Comparison of ENCODE assay signal across 36 cellular contexts in the genomic region with DNA sequence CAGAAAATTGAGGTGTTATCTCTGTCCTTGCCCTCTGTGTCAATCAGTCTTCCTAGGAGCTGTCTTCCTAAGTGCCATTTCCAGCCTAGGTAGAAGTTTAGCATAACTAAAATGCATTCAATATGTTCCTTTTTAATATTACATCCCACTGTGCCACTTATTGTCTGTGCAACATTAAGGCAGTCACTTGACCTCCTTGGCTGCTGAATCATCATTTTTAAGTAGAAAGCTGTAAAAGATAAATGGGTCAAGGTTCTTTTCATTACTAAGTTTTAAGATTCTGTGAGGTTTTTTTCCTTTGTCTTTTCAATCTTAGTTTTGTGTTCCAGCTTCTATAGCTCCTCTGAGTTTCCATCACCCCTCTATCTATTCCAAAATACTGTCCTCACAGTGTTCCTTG.
"Had no signal": no experiment of that assay in that cellular context is flagged by ENCODE, and none has a peak within 500 bp of the region (broad histone marks: within the 10 kb centered on the region; RNA-seq: fewer than 3 reads in every experiment).

No MANE protein-coding gene starts in this region.

- H3K4me3 ChIP-seq: MG63 had no signal

- DNase-seq: Karpas-422, Kasumi-1, MG63, MM.1S, MV-4-11, NCI-H1048, NCI-H1092, NCI-H1092 treated with DMSO at 0.1 percent for 48 hours, NCI-H1105, NCI-H1105 treated with DMSO at 0.1 percent for 48 hours, NCI-H1417, NCI-H1417 treated with DMSO at 0.1 percent for 48 hours, NCI-H1436, NCI-H1436 treated with DMSO at 0.1 percent for 48 hours, NCI-H146, NCI-H1694, NCI-H1694 treated with DMSO at 0.1 percent for 48 hours, NCI-H187, NCI-H187 treated with DMSO at 0.1 percent for 48 hours, NCI-H1930, NCI-H2029, NCI-H2029 treated with DMSO at 0.1 percent for 48 hours, NCI-H2081, NCI-H2081 treated with DMSO at 0.1 percent for 48 hours, NCI-H2107, NCI-H2171, NCI-H2171 treated with DMSO at 0.1 percent for 48 hours, NCI-H2227 treated with DMSO at 0.1 percent for 48 hours, NCI-H226, NCI-H345, NCI-H446, NCI-H446 treated with DMSO at 0.1 percent for 48 hours, NCI-H510A, NCI-H510A treated with DMSO at 0.1 percent for 48 hours, NCI-H524, NCI-H524 treated with DMSO at 0.1 percent for 48 hours had no signal

- H3K36me3 ChIP-seq: MG63 had no signal

- H3K9me3 ChIP-seq: MG63 had no signal
